1 cellular context compared by ENCODE assay signal in genomic region chr16:64626771-64627170, GRCh38.
TF ChIP-seq lines count a peak whose summit lies in the region.

No MANE protein-coding gene starts in this region.

TF ChIP-seq in SK-N-SH treated with all-trans-retinoic acid at 6 μM for 48 hours, 23 proteins besides CTCF, POLR2A, EP300 and RAD21 (continued from another document):
- TF ChIP-seq BACH2 (CRISPR knock-in tag; IDR thresholded peaks at IDR 0.05; ENCODE audit: borderline replicate concordance) = no peak
- no peak for TF ChIP-seq ESRRG (CRISPR knock-in tag; IDR thresholded peaks at IDR 0.05)
- TF ChIP-seq RARB (CRISPR knock-in tag; IDR thresholded peaks at IDR 0.05) = no peak
- no peak for TF ChIP-seq CSRNP3 (CRISPR knock-in tag; IDR thresholded peaks at IDR 0.05)
- TF ChIP-seq CREB5 (CRISPR knock-in tag; IDR thresholded peaks at IDR 0.05; ENCODE audit: low read depth) = no peak
- TF ChIP-seq TSHZ2 (CRISPR knock-in tag; IDR thresholded peaks at IDR 0.05) = no peak
- TF ChIP-seq ARNTL (CRISPR knock-in tag; IDR thresholded peaks at IDR 0.05; ENCODE audit: borderline replicate concordance, low read depth) = no peak
- TF ChIP-seq OSR1 (CRISPR knock-in tag; IDR thresholded peaks at IDR 0.05) = no peak
- no peak for TF ChIP-seq TOX (CRISPR knock-in tag; IDR thresholded peaks at IDR 0.05; ENCODE audit: borderline replicate concordance)
- no peak for TF ChIP-seq TCF4 (CRISPR knock-in tag; IDR thresholded peaks at IDR 0.05; ENCODE audit: borderline replicate concordance)
- TF ChIP-seq ZFP3 (CRISPR knock-in tag; IDR thresholded peaks at IDR 0.05) = no peak
- TF ChIP-seq GLIS3 (CRISPR knock-in tag; IDR thresholded peaks at IDR 0.05) = no peak
